Comparison of ENCODE assay signal across 32 cellular contexts in genomic region chr5:151872701-151873100, GRCh38. TPM values are rescaled to one million over a fixed set of nuclear protein-coding genes. Genes with fewer than 3 reads are reported as not detected.
"Had no signal": no experiment of that assay in that cellular context is flagged by ENCODE, and none has a peak within 500 bp of the region (broad histone marks: within the 10 kb centered on the region; RNA-seq: fewer than 3 reads in every experiment).

No MANE protein-coding gene starts in this region.

- H3K9me3 ChIP-seq: testis, thoracic aorta, thyroid gland, tibial artery, tibial nerve, transverse colon, upper lobe of right lung, uterus, vagina had no signal

- ATAC-seq: stimulated activated effector memory CD8-positive, alpha-beta T cell treated with anti-CD3 and anti-CD28 coated beads, Interleukin-12 subunit alpha, Interleukin-12 subunit beta, amount 100 ng/mL, for 72 hours; stimulated activated memory B cell treated with anti-CD40 and anti-IgM and Interleukin-4, amounts not matched to agents 10 μg/mL and 1 μg/mL and 100 μg/mL, for 72 hours; stimulated activated naive B cell treated with anti-CD40 and anti-IgM and Interleukin-4, amounts not matched to agents 10 μg/mL and 1 μg/mL and 100 μg/mL, for 72 hours; stimulated activated naive CD8-positive, alpha-beta T cell treated with anti-CD3 and anti-CD28 coated beads, Interleukin-15, amount 100 ng/mL, for 72 hours; stimulated activated naive CD8-positive, alpha-beta T cell treated with anti-CD3 and anti-CD28 coated beads, Interleukin-15, Interleukin-2, amounts not matched to agents 100 U/mL and 50 U/mL, for 24 hours; upper lobe of right lung had no signal

- FAIRE-seq: urothelium cell line had no signal

- DNase-seq: stimulated activated CD4-positive, alpha-beta T cell treated with anti-CD3 and anti-CD28 coated beads, Interleukin-2, amount 100 ng/mL, for 48 hours; stimulated activated CD4-positive, alpha-beta T cell treated with anti-CD3 and anti-CD28 coated beads, Interleukin-4, amount 100 ng/mL, for 1 hour; stimulated activated CD4-positive, alpha-beta T cell treated with anti-CD3 and anti-CD28 coated beads, Interleukin-4, amount 100 ng/mL, for 24 hours; stimulated activated CD4-positive, alpha-beta T cell treated with anti-CD3 and anti-CD28 coated beads, Interleukin-4, amount 100 ng/mL, for 4 hours; stimulated activated CD8-positive, alpha-beta memory T cell treated with anti-CD3 and anti-CD28 coated beads, Interleukin-4, amount 100 ng/mL, for 48 hours; stimulated activated naive B cell treated with anti-CD40 and anti-IgM and Interleukin-4, amounts not matched to agents 10 μg/mL and 1 μg/mL and 100 μg/mL, for 72 hours; stimulated activated naive CD4-positive, alpha-beta T cell; stimulated activated naive CD4-positive, alpha-beta T cell treated with Interleukin-2 at 50 U/mL for 16 hours; stimulated activated naive CD8-positive, alpha-beta T cell treated with anti-CD3 and anti-CD28 coated beads, Interleukin-15, amount 100 ng/mL, for 72 hours; stimulated activated naive CD8-positive, alpha-beta T cell treated with anti-CD3 and anti-CD28 coated beads, Interleukin-15, Interleukin-2, amounts not matched to agents 100 U/mL and 50 U/mL, for 24 hours; stomach; substantia nigra; testis; thyroid gland; tibial artery; transverse colon; trophoblast cell; upper lobe of left lung; upper lobe of right lung; uterus had no signal

- H3K36me3 ChIP-seq: stomach, suprapubic skin, thoracic aorta, thyroid gland, tibial artery, tibial nerve, transverse colon, upper lobe of left lung, upper lobe of right lung, uterus, vagina had no signal

- H3K4me1 ChIP-seq: stomach, suprapubic skin, testis, thyroid gland, tibial artery, tibial nerve, upper lobe of left lung, upper lobe of right lung, uterus, vagina had no signal

- H3K27ac ChIP-seq: stomach, suprapubic skin, testis, thoracic aorta, thyroid gland, tibial artery, tibial nerve, upper lobe of left lung, upper lobe of right lung, uterus, vagina had no signal

- H3K4me3 ChIP-seq: stomach, suprapubic skin, testis, thoracic aorta, thyroid gland, tibial artery, tibial nerve, transverse colon, upper lobe of left lung, upper lobe of right lung, uterus, vagina had no signal

- H3K27me3 ChIP-seq: stomach, suprapubic skin, testis, thyroid gland, tibial artery, tibial nerve, transverse colon, upper lobe of left lung, upper lobe of right lung, uterus, vagina had no signal

RNA-seq across cellular contexts. Expression of gene GLRA1, which starts 52.0 kb away (rescaled TPM):
- total RNA-seq: stomach, subcutaneous adipose tissue, suprapubic skin, temporal lobe, testis, thoracic aorta, thyroid gland, tibial nerve, transverse colon, upper lobe of left lung, upper lobe of right lung, ureter, urinary bladder, uterus, vagina had no signal
- polyA plus RNA-seq: stomach, thymus, urinary bladder had no signal
